ENCODE assay signal across 1 cellular context in genomic region chr6:139446104-139446715, GRCh38.
A peak's percentile ranks its signal among the peaks of the same experiment; 100 is the strongest.
TF ChIP-seq lines count a peak whose summit lies in the region.

No MANE protein-coding gene starts in this region.

TF ChIP-seq in K562, 482 proteins besides CTCF, POLR2A, EP300 and RAD21 (continues in another document):
- TF ChIP-seq, protein P1, sequence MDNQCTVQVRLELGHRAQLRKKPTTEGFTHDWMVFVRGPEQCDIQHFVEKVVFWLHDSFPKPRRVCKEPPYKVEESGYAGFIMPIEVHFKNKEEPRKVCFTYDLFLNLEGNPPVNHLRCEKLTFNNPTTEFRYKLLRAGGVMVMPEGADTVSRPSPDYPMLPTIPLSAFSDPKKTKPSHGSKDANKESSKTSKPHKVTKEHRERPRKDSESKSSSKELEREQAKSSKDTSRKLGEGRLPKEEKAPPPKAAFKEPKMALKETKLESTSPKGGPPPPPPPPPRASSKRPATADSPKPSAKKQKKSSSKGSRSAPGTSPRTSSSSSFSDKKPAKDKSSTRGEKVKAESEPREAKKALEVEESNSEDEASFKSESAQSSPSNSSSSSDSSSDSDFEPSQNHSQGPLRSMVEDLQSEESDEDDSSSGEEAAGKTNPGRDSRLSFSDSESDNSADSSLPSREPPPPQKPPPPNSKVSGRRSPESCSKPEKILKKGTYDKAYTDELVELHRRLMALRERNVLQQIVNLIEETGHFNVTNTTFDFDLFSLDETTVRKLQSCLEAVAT (IDR thresholded peaks at IDR 0.05): no peak
- TF ChIP-seq LCOR (CRISPR knock-in tag; IDR thresholded peaks at IDR 0.05): no peak
- TF ChIP-seq SIRT6 (IDR thresholded peaks at IDR 0.05; ENCODE audit: low read depth, low read length): no peak
- TF ChIP-seq ETV5 (CRISPR knock-in tag; IDR thresholded peaks at IDR 0.05; ENCODE audit: low read depth): no peak
- no peak for TF ChIP-seq U2AF1 (optimal IDR thresholded peaks at IDR 0.05; ENCODE audit: low read depth, low read length)
- no peak for TF ChIP-seq POLR2H (tag; IDR thresholded peaks at IDR 0.05; ENCODE audit: low read depth)
- no peak for TF ChIP-seq CEBPG (CRISPR knock-in tag; IDR thresholded peaks at IDR 0.05)
- no peak for TF ChIP-seq CEBPG (tag; conservative IDR thresholded peaks at IDR 0.05 in 1 of 2, IDR thresholded peaks at IDR 0.05 in 1 of 2)
- TF ChIP-seq, protein P2, sequence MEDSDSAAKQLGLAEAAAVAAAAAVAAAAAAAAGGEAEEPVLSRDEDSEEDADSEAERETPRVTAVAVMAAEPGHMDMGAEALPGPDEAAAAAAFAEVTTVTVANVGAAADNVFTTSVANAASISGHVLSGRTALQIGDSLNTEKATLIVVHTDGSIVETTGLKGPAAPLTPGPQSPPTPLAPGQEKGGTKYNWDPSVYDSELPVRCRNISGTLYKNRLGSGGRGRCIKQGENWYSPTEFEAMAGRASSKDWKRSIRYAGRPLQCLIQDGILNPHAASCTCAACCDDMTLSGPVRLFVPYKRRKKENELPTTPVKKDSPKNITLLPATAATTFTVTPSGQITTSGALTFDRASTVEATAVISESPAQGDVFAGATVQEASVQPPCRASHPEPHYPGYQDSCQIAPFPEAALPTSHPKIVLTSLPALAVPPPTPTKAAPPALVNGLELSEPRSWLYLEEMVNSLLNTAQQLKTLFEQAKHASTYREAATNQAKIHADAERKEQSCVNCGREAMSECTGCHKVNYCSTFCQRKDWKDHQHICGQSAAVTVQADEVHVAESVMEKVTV (CRISPR knock-in tag; IDR thresholded peaks at IDR 0.05): no peak
- TF ChIP-seq FOXK2 (conservative IDR thresholded peaks at IDR 0.05 in 1 of 2, IDR thresholded peaks at IDR 0.05 in 1 of 2; ENCODE audit: low read depth in 2 of 2): no peak
- TF ChIP-seq HNRNPLL (IDR thresholded peaks at IDR 0.05; ENCODE audit: low read depth, low read length, poor library complexity, severe bottlenecking): no peak
- TF ChIP-seq BHLHE40 (IDR thresholded peaks at IDR 0.05; ENCODE audit: low read length): no peak
- no peak for TF ChIP-seq U2AF2 (optimal IDR thresholded peaks at IDR 0.05; ENCODE audit: low read depth, low read length)
- TF ChIP-seq MAFF (IDR thresholded peaks at IDR 0.05; ENCODE audit: low read length): no peak
- no peak for TF ChIP-seq USF2 (CRISPR knock-in tag; IDR thresholded peaks at IDR 0.05)
- no peak for TF ChIP-seq ZNF212 (CRISPR knock-in tag; IDR thresholded peaks at IDR 0.05)
- TF ChIP-seq, protein P3, sequence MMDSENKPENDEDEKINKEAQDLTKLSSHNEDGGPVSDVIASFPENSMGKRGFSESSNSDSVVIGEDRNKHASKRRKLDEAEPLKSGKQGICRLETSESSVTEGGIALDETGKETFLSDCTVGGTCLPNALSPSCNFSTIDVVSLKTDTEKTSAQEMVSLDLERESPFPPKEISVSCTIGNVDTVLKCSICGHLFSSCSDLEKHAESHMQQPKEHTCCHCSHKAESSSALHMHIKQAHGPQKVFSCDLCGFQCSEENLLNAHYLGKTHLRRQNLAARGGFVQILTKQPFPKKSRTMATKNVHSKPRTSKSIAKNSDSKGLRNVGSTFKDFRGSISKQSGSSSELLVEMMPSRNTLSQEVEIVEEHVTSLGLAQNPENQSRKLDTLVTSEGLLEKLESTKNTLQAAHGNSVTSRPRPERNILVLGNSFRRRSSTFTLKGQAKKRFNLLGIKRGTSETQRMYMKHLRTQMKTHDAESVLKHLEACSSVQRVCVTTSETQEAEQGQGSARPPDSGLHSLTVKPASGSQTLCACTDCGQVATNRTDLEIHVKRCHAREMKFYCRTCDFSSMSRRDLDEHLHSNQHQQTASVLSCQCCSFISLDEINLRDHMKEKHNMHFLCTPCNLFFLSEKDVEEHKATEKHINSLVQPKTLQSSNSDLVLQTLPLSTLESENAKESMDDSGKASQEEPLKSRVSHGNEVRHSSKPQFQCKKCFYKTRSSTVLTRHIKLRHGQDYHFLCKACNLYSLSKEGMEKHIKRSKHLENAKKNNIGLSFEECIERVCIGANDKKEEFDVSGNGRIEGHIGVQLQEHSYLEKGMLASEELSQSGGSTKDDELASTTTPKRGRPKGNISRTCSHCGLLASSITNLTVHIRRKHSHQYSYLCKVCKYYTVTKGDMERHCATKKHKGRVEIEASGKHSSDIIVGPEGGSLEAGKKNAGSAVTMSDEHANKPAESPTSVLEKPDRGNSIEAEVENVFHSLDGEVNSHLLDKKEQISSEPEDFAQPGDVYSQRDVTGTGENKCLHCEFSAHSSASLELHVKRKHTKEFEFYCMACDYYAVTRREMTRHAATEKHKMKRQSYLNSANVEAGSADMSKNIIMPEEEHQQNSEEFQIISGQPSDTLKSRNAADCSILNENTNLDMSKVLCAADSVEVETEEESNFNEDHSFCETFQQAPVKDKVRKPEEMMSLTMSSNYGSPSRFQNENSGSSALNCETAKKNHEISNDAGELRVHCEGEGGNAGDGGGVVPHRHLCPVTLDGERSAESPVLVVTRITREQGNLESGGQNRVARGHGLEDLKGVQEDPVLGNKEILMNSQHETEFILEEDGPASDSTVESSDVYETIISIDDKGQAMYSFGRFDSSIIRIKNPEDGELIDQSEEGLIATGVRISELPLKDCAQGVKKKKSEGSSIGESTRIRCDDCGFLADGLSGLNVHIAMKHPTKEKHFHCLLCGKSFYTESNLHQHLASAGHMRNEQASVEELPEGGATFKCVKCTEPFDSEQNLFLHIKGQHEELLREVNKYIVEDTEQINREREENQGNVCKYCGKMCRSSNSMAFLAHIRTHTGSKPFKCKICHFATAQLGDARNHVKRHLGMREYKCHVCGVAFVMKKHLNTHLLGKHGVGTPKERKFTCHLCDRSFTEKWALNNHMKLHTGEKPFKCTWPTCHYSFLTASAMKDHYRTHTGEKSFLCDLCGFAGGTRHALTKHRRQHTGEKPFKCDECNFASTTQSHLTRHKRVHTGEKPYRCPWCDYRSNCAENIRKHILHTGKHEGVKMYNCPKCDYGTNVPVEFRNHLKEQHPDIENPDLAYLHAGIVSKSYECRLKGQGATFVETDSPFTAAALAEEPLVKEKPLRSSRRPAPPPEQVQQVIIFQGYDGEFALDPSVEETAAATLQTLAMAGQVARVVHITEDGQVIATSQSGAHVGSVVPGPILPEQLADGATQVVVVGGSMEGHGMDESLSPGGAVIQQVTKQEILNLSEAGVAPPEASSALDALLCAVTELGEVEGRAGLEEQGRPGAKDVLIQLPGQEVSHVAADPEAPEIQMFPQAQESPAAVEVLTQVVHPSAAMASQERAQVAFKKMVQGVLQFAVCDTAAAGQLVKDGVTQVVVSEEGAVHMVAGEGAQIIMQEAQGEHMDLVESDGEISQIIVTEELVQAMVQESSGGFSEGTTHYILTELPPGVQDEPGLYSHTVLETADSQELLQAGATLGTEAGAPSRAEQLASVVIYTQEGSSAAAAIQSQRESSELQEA (IDR thresholded peaks at IDR 0.05; ENCODE audit: low read depth): no peak; the same call in 1 of the 2 replicates
- TF ChIP-seq RNF2 (IDR thresholded peaks at IDR 0.05): no peak
- TF ChIP-seq GATA2 (CRISPR knock-in tag; IDR thresholded peaks at IDR 0.05): no peak
- no peak for TF ChIP-seq ZNF584 (CRISPR knock-in tag; IDR thresholded peaks at IDR 0.05; ENCODE audit: low read depth)
- TF ChIP-seq MBD1 (CRISPR knock-in tag; IDR thresholded peaks at IDR 0.05): no peak
- peak; percentile 41; the same call in 1 of the 2 replicates for TF ChIP-seq GTF2A2 (tag; IDR thresholded peaks at IDR 0.05)
- no peak for TF ChIP-seq LARP7 (IDR thresholded peaks at IDR 0.05)
- TF ChIP-seq ZNF398 (CRISPR knock-in tag; IDR thresholded peaks at IDR 0.05): no peak
- TF ChIP-seq, protein P4, sequence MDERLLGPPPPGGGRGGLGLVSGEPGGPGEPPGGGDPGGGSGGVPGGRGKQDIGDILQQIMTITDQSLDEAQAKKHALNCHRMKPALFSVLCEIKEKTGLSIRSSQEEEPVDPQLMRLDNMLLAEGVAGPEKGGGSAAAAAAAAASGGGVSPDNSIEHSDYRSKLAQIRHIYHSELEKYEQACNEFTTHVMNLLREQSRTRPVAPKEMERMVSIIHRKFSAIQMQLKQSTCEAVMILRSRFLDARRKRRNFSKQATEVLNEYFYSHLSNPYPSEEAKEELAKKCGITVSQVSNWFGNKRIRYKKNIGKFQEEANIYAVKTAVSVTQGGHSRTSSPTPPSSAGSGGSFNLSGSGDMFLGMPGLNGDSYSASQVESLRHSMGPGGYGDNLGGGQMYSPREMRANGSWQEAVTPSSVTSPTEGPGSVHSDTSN (CRISPR knock-in tag; IDR thresholded peaks at IDR 0.05; ENCODE audit: low read depth): no peak
- TF ChIP-seq, protein P4 (tag; conservative IDR thresholded peaks at IDR 0.05; ENCODE audit: low read depth): no peak
- no peak for TF ChIP-seq NELFE (IDR thresholded peaks at IDR 0.05; ENCODE audit: insufficient read depth, insufficient read length)
- TF ChIP-seq ZNF77 (CRISPR knock-in tag; IDR thresholded peaks at IDR 0.05): no peak
- TF ChIP-seq KDM2B (CRISPR knock-in tag; IDR thresholded peaks at IDR 0.05): no peak
- TF ChIP-seq UBTF (IDR thresholded peaks at IDR 0.05; ENCODE audit: borderline replicate concordance in 1 of 2, low read depth in 2 of 2, low read length in 2 of 2): no peak
- no peak for TF ChIP-seq THRA (IDR thresholded peaks at IDR 0.05)
- TF ChIP-seq NRF1 (conservative IDR thresholded peaks at IDR 0.05 in 1 of 2, IDR thresholded peaks at IDR 0.05 in 1 of 2): no peak
- TF ChIP-seq ZBTB34 (CRISPR knock-in tag; IDR thresholded peaks at IDR 0.05): 0 out of 2 replicates have a peak, but pooled peaks have one; percentile 1
